9 cellular contexts compared by ENCODE assay signal in the genomic region with DNA sequence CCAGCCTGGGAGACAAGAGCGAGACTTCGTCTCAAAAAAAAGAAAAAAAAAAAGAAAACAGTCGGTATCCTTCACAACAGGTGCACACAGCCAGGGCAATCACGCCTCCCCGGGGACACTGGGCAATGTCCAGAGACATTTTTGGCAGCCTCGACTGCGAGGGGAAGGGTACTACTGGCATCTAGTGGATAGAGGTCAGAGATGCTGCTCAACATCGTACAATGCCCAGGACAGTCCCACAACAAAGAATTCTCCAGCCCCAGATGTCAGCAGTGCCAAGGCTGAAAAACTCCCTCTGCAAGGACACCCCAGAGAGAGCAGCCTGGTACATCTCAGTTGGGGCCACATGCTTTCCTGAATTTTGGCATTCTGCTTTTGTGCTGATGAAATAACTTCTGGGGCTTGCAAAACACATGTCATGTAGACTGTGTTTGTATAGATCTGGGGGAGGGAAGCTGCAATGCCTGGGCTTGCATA. TPM values are rescaled to one million over a fixed set of nuclear protein-coding genes. Genes with fewer than 3 reads are reported as not detected.
DNase-seq lines count a peak whose midpoint lies in the region; ATAC-seq and TF ChIP-seq lines count a peak whose summit lies in the region.
"Had no signal": no experiment of that assay in that cellular context is flagged by ENCODE, and none has a peak within 500 bp of the region (broad histone marks: within the 10 kb centered on the region; RNA-seq: fewer than 3 reads in every experiment).

No MANE protein-coding gene starts in this region.

- no peaks in the 10 kb centered on the region for H3K79me2 ChIP-seq in osteoblast (ENCODE audit: insufficient read depth, low read length)

- H4K20me1 ChIP-seq in osteoblast (ENCODE audit: insufficient read depth, low read length) = no peaks in the 10 kb centered on the region

- 81 to 88% methylated on average over 3 to 8 of the region's 8 CpGs for WGBS in endodermal cell (ENCODE audit: insufficient coverage in 1 of 2, insufficient read length in 1 of 2), 2 experiments

- in situ Hi-C loops in G401 (cut with HindIII; ENCODE audit: low sequenced_read_pairs) = no loop called here

- peak; percentile 63 for TF ChIP-seq CTCF in endodermal cell (conservative IDR thresholded peaks at IDR 0.05)
- TF ChIP-seq CTCF in osteoblast (IDR thresholded peaks at IDR 0.05; ENCODE audit: extremely low read depth, low read depth, low read length) = peak; percentile 26

- peak; percentile 46 for DNase-seq in G401 (ENCODE audit: low spot score)
- DNase-seq in NCI-H460 (ENCODE audit: extremely low read depth, low read depth) = peak; percentile 14
- peak; percentile 66 for DNase-seq in endodermal cell
- peak; percentile 52 for DNase-seq in osteoblast (ENCODE audit: insufficient read length, low spot score, missing footprints)
- DNase-seq in NCI-H2081 treated with DMSO at 0.1 percent for 48 hours (lab: John Stamatoyannopoulos, UW) = no peak
- DNase-seq in NCI-H2107 (lab: John Stamatoyannopoulos, UW) = no peak

- H3K4me3 Mint-ChIP-seq in endodermal cell = no peak overlapping the region

- peak overlapping the region; percentile 56 for H2AFZ ChIP-seq in osteoblast (ENCODE audit: low read length)

- H3K4me1 ChIP-seq in endodermal cell (ENCODE audit: control insufficient read depth, insufficient read depth, low read length) (no peaks in the 10 kb centered on the region), osteoblast (ENCODE audit: insufficient read depth, low read length) (peaks cover 11% of the 10 kb centered on the region)
- H3K4me1 ChIP-seq: suprapubic skin had no signal

- H3K4me1 Mint-ChIP-seq in endodermal cell = no peaks in the 10 kb centered on the region

- H3K9ac ChIP-seq in endodermal cell (ENCODE audit: extremely low read depth, low read length, poor library complexity, severe bottlenecking) = no peak overlapping the region

- peaks cover 74% of the 10 kb centered on the region for H3K36me3 Mint-ChIP-seq in endodermal cell (ENCODE audit: low read depth)

- no peaks in the 10 kb centered on the region for H3K27me3 Mint-ChIP-seq in endodermal cell (ENCODE audit: insufficient read depth)

- H3K27ac Mint-ChIP-seq in endodermal cell = no peak overlapping the region

- H3K4me2 ChIP-seq in osteoblast (ENCODE audit: insufficient read depth, low read length) = no peak overlapping the region

- ATAC-seq in HG03159 (IDR thresholded peaks at IDR 0.05; ENCODE audit: unreplicated experiment) (no peak), HG02840 (IDR thresholded peaks at IDR 0.05; ENCODE audit: low FRiP score, unreplicated experiment) (no peak)

- no peaks in the 10 kb centered on the region for H3K9me3 Mint-ChIP-seq in endodermal cell

- H3K4me3 ChIP-seq in endodermal cell (ENCODE audit: low read length) (no peak overlapping the region), osteoblast (ENCODE audit: insufficient read depth, low read length) (no peak overlapping the region)
- H3K4me3 ChIP-seq: suprapubic skin had no signal

- H3K9me3 ChIP-seq in endodermal cell (ENCODE audit: control insufficient read depth, low read length) = no peaks in the 10 kb centered on the region
- H3K9me3 ChIP-seq in osteoblast (ENCODE audit: low read depth, low read length) = no peaks in the 10 kb centered on the region
- H3K9me3 ChIP-seq: suprapubic skin had no signal

- no peak overlapping the region for H3K27ac ChIP-seq in endodermal cell (ENCODE audit: low read depth, low read length)
- H3K27ac ChIP-seq in osteoblast (ENCODE audit: low read depth, low read length) = no peak overlapping the region
- H3K27ac ChIP-seq: suprapubic skin had no signal

- H3K36me3 ChIP-seq in endodermal cell (ENCODE audit: control insufficient read depth, insufficient read depth, low read length) (peaks cover 51% of the 10 kb centered on the region), osteoblast (ENCODE audit: insufficient read depth, low read length) (no peaks in the 10 kb centered on the region)

- no peaks in the 10 kb centered on the region for H3K27me3 ChIP-seq in endodermal cell (ENCODE audit: control insufficient read depth, insufficient read depth, low read length, poor library complexity, severe bottlenecking)
- H3K27me3 ChIP-seq in osteoblast (ENCODE audit: insufficient read depth, low read length) = no peaks in the 10 kb centered on the region
- H3K27me3 ChIP-seq: suprapubic skin had no signal

RNA-seq across cellular contexts. Expression of a gene that starts 21.5 kb away (rescaled TPM):
- total RNA-seq in G401 (2014; rRNA removed; shearing (Covaris generic)) = 60.5 and 73.9 TPM in 2 replicates
- total RNA-seq in NCI-H460 (2014; rRNA removed; shearing (Covaris generic)) = 14.9 and 18.8 TPM in 2 replicates
- polyA plus RNA-seq in NCI-H460 (2014; cell fraction: nucleus; rRNA removed) = 4.7 and 15.4 TPM in 2 replicates
- total RNA-seq in endodermal cell (10 to 100 TPM; 76.6 to 91.4 TPM), osteoblast (11.9 and 17.1 TPM in 2 replicates)
- polyA plus RNA-seq in endodermal cell (2013, experiment 1 of 2) = 52.8 TPM
- polyA plus RNA-seq in endodermal cell (2013, experiment 2 of 2) = 43.7 TPM

RNA-seq across cellular contexts. Expression of a gene that starts 53.8 kb away (rescaled TPM):
- 87.2 and 94.3 TPM in 2 replicates for total RNA-seq in G401 (2014; rRNA removed; shearing (Covaris generic))
- total RNA-seq in NCI-H460 (2014; rRNA removed; shearing (Covaris generic)) = 60.9 and 61.2 TPM in 2 replicates
- polyA plus RNA-seq in NCI-H460 (2014; cell fraction: nucleus; rRNA removed) = 95.8 and 120 TPM in 2 replicates
- total RNA-seq in endodermal cell (10 to 100 TPM; 80.5 to 90.6 TPM), osteoblast (31.5 and 32.9 TPM in 2 replicates)
- 53.7 TPM for polyA plus RNA-seq in endodermal cell (2013, experiment 1 of 2)
- 42.9 TPM for polyA plus RNA-seq in endodermal cell (2013, experiment 2 of 2)

Comparison
In these comparisons a context has a peak if more than half of its experiments do, and no peak if none do; other contexts are left out.
1. DNase-seq: peak in G401 (single experiment), NCI-H460 (single experiment), endodermal cell (single experiment) and osteoblast (single experiment); none in NCI-H2081 treated with DMSO at 0.1 percent for 48 hours (single experiment) and NCI-H2107 (single experiment).